ENCODE assay signal across 15 cellular contexts in the genomic region with DNA sequence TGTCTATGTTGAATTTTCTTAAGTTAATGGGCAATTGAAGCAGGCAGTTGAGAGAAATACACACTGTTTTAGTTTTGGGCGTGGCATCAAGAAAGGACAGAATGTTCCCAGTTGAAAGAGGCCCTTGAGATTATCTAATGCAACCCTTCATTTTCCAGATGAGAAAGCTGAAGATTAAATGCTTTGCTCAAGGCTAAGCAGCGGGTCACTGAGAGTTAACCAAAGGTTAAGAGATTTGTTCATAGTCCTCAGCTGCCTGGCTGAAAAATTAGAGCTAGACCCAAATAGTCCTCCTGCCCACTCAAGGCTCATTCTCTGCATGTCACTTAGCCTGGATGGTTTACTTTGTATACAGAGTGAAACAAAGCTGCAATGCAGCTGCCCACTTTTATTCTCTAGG. TPM values are rescaled to one million over a fixed set of nuclear protein-coding genes. Genes with fewer than 3 reads are reported as not detected.
DNase-seq lines count a peak whose midpoint lies in the region; ATAC-seq and TF ChIP-seq lines count a peak whose summit lies in the region.
"Had no signal": no experiment of that assay in that cellular context is flagged by ENCODE, and none has a peak within 500 bp of the region (broad histone marks: within the 10 kb centered on the region; RNA-seq: fewer than 3 reads in every experiment).

No MANE protein-coding gene starts in this region.

- H3K9ac ChIP-seq in liver (ENCODE audit: low read depth in 1 of 2, low read length in 2 of 2) = no peak overlapping the region
- H3K9ac ChIP-seq: GM23248 had no signal

- no peaks in the 10 kb centered on the region for H3K36me3 ChIP-seq in liver (ENCODE audit: control insufficient read depth in 4 of 4, insufficient read depth in 3 of 4, low read depth in 1 of 4, low read length in 3 of 4)
- H3K36me3 ChIP-seq in right lobe of liver = no peaks in the 10 kb centered on the region

- ATAC-seq in right lobe of liver = no peak
- ATAC-seq in omental fat pad (ENCODE audit: low FRiP score) = peak; percentile 72
- ATAC-seq in GM21528 (IDR thresholded peaks at IDR 0.05; ENCODE audit: low FRiP score, unreplicated experiment) = no peak

- no peak for TF ChIP-seq POLR2A in right lobe of liver (IDR thresholded peaks at IDR 0.05)

- 84% methylated on average over 2 of the region's 2 CpGs for WGBS in liver
- 66% methylated on average over 2 of the region's 2 CpGs for WGBS in right lobe of liver (ENCODE audit: insufficient coverage, low coverage, low lambda C conversion rate, missing lambda C conversion rate)

- no peak for TF ChIP-seq RAD21 in liver (IDR thresholded peaks at IDR 0.05)

- H3K4me1 ChIP-seq in liver (ENCODE audit: control insufficient read depth in 4 of 4, insufficient read depth in 4 of 4, low read length in 3 of 4) (peaks cover 0 to 3% (median 0%) of the 10 kb centered on the region in 4 donors), right lobe of liver (no peaks in the 10 kb centered on the region)

- no peak for DNase-seq in right lobe of liver
- peak; percentile 88 for DNase-seq in fibroblast of gingiva (ENCODE audit: low read depth)
- DNase-seq in omental fat pad (ENCODE audit: low spot score) = no peak
- no peak for DNase-seq in T-helper 1 cell
- no peak for DNase-seq in SHP77 treated with DMSO at 0.1 percent for 48 hours (lab: John Stamatoyannopoulos, UW)
- no peak for DNase-seq in posterior cingulate gyrus
- DNase-seq: activated CD4-positive, alpha-beta T cell treated with anti-CD3 and anti-CD28 coated beads, Interleukin-2, amount 50 U/mL, for 4 hours; activated naive CD4-positive, alpha-beta T cell treated with Interleukin-2 at 50 U/mL for 16 hours; DND-41; erythroblast; GM23248; MV-4-11; naive B cell had no signal

- H3K27ac ChIP-seq in liver (ENCODE audit: low read depth in 1 of 2, low read length in 2 of 2) (no peak overlapping the region), right lobe of liver (no peak overlapping the region)
- H3K27ac ChIP-seq: GM23248 had no signal

- H3K27me3 ChIP-seq in liver (ENCODE audit: control insufficient read depth in 4 of 4, insufficient read depth in 4 of 4, low read length in 3 of 4) = no peaks in the 10 kb centered on the region
- H3K27me3 ChIP-seq in right lobe of liver = no peaks in the 10 kb centered on the region

- H3K9me3 ChIP-seq in liver (ENCODE audit: control insufficient read depth in 4 of 4, low read length in 3 of 4) (no peaks in the 10 kb centered on the region), right lobe of liver (no peaks in the 10 kb centered on the region)

- no peak for TF ChIP-seq CTCF in liver (IDR thresholded peaks at IDR 0.05; ENCODE audit: low read depth, low read length, missing input control)
- TF ChIP-seq CTCF in right lobe of liver (IDR thresholded peaks at IDR 0.05) = no peak
- no peak for TF ChIP-seq CTCF in omental fat pad (IDR thresholded peaks at IDR 0.05)

- no peak overlapping the region for H3K4me3 ChIP-seq in liver (ENCODE audit: low read depth in 1 of 3, low read length in 3 of 3)
- H3K4me3 ChIP-seq in right lobe of liver = no peak overlapping the region
- H3K4me3 ChIP-seq: GM23248 had no signal

- intact Hi-C loops in right lobe of liver (cut with DNase I) (no loop called here), posterior cingulate gyrus (cut with DNase I) (no loop called here)

TF ChIP-seq in liver, 16 proteins besides CTCF, POLR2A, EP300 and RAD21:
- TF ChIP-seq NR2F2 (IDR thresholded peaks at IDR 0.05) (peak; percentile 68), RXRA (IDR thresholded peaks at IDR 0.05) (no peak)
TF ChIP-seq in liver: peak in this region for 1.

RNA-seq across cellular contexts. Expression of gene MAMDC2, which starts 46.7 kb away (rescaled TPM):
- total RNA-seq in liver (1 to 10 TPM in 1 of 2 donors, under 1 TPM in 1; 0.28 to 4.4 TPM), right lobe of liver (1 to 10 TPM in 2 of 6 experiments, under 1 TPM in 3, not detected in 1; 0.22 to 1.6 (median 0.37) TPM), omental fat pad (10 to 100 TPM in 3 of 4 donors, 1 to 10 TPM in 1; 9.0 to 43.7 (median 16.5) TPM)
- polyA plus RNA-seq in liver = 1 to 10 TPM in 1 of 2 donors, under 1 TPM in 1; 0.74 to 1.3 TPM
- total RNA-seq: GM23248 had no signal
